ENCODE assay signal across 1 cellular context in the genomic region with DNA sequence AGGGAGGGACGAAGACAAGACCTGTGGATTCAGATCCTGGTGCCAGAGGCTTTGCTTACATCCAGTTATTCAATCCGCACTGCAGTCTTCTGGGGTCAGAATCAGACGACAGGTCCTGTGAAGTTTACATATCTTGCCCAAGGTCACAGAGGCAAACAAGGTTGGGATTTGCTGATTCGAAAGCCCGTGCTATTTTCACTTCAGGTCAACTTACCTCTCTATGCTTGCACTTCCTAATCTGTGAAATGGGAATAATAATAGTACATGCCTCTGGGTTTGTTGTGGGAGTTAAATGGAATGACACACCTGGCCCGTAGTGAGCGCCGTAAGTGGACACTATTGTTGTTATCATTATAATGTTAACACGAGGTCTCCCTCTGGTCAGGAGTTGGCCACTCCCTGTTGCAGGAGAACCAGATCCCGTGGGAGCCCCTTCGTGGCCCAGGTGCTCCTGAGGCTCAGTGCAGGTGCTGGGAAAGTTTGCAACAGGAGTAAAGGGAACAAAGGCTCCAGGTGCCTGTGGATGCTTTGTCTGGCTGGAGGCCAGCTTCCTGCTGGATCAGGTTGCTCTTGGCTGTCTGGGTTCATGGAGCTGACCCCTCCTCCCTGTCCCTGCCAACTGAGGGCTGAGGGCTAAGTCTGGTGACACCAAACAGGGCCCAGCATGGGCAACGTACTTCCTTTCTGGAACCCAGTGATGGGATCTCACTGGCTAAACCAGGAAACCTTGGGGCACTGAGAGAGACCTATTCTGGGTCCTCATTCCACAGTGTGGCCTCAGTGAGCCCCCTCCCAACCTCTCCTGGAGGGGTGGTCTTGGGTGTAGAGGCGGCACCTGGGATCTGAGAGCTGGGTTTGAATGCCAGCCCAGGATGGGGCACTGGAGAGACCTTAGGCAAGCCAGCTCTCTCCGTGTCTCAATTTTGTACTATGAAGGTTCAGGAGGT.
TF ChIP-seq lines count a peak whose summit lies in the region.

No MANE protein-coding gene starts in this region.

TF ChIP-seq in SK-N-SH, 30 proteins besides CTCF, POLR2A, EP300 and RAD21 (continued from another document):
- TF ChIP-seq GABPA (IDR thresholded peaks at IDR 0.05; ENCODE audit: low read depth) (no peak), TEAD4 (IDR thresholded peaks at IDR 0.05; ENCODE audit: borderline replicate concordance, insufficient read depth) (no peak), MEF2A (IDR thresholded peaks at IDR 0.05; ENCODE audit: borderline replicate concordance, low read depth) (no peak), NRF1 (IDR thresholded peaks at IDR 0.05; ENCODE audit: low read depth, low read length) (no peak), TCF12 (IDR thresholded peaks at IDR 0.05) (no peak), FOXM1 (IDR thresholded peaks at IDR 0.05; ENCODE audit: low read depth) (no peak), GATA2 (CRISPR knock-in tag; IDR thresholded peaks at IDR 0.05) (no peak), NFIC (IDR thresholded peaks at IDR 0.05; ENCODE audit: borderline replicate concordance) (no peak), TAF1 (IDR thresholded peaks at IDR 0.05; ENCODE audit: borderline replicate concordance, low read depth, low read length) (no peak), FOSL2 (IDR thresholded peaks at IDR 0.05; ENCODE audit: borderline replicate concordance, low read depth) (no peak), USF2 (IDR thresholded peaks at IDR 0.05; ENCODE audit: borderline replicate concordance, low read depth, low read length) (no peak), MXI1 (IDR thresholded peaks at IDR 0.05; ENCODE audit: low read depth, low read length) (no peak), POLR2AphosphoS5 (IDR thresholded peaks at IDR 0.05; ENCODE audit: low read depth, low read length) (no peak), SMC3 (IDR thresholded peaks at IDR 0.05; ENCODE audit: low read depth, low read length) (no peak), YY1 (IDR thresholded peaks at IDR 0.05; ENCODE audit: low read depth) (no peak), ELF1 (IDR thresholded peaks at IDR 0.05) (no peak), FOXJ3 (CRISPR knock-in tag; IDR thresholded peaks at IDR 0.05) (no peak)
- TF ChIP-seq, protein P1, sequence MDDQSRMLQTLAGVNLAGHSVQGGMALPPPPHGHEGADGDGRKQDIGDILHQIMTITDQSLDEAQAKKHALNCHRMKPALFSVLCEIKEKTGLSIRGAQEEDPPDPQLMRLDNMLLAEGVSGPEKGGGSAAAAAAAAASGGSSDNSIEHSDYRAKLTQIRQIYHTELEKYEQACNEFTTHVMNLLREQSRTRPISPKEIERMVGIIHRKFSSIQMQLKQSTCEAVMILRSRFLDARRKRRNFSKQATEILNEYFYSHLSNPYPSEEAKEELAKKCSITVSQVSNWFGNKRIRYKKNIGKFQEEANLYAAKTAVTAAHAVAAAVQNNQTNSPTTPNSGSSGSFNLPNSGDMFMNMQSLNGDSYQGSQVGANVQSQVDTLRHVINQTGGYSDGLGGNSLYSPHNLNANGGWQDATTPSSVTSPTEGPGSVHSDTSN (IDR thresholded peaks at IDR 0.05), result no peak
